20 cellular contexts compared by ENCODE assay signal in genomic region chr9:134040176-134040565, GRCh38. TPM values are rescaled to one million over a fixed set of nuclear protein-coding genes. Genes with fewer than 3 reads are reported as not detected.
DNase-seq lines count a peak whose midpoint lies in the region; ATAC-seq and TF ChIP-seq lines count a peak whose summit lies in the region.
"Had no signal": no experiment of that assay in that cellular context is flagged by ENCODE, and none has a peak within 500 bp of the region (broad histone marks: within the 10 kb centered on the region; RNA-seq: fewer than 3 reads in every experiment).

No MANE protein-coding gene starts in this region.

- intact Hi-C loops in Right ventricle myocardium inferior (cut with DNase I) (no loop called here), Caco-2 (cut with micrococcal nuclease; ENCODE audit: unreplicated experiment) (no loop called here)
- intact Hi-C loops in dendritic cell treated with granulocyte-macrophage colony-stimulating factor and Interleukin-4, amounts not matched to agents 40 ng/mL and 50 ng/mL, for 4 days (cut with micrococcal nuclease), result no loop called here

- no CpG with 5 or more reads among the region's 17 CpGs for WGBS in trophoblast cell (ENCODE audit: extremely low coverage, insufficient coverage, insufficient read length)

- no peak overlapping the region for H4K12ac ChIP-seq in trophoblast cell (ENCODE audit: low read depth, low read length)

- peaks cover 0 to 18% of the 10 kb centered on the region in 2 donors for H3K9me3 ChIP-seq in right atrium auricular region
- H3K9me3 ChIP-seq in Caco-2, result no peaks in the 10 kb centered on the region
- peaks cover under 1% of the 10 kb centered on the region for H3K9me3 ChIP-seq in trophoblast cell (ENCODE audit: insufficient read depth, low read depth, low read length)

- H4K8ac ChIP-seq in trophoblast cell (ENCODE audit: low read depth, low read length), result no peak overlapping the region

- no peak overlapping the region for H3K23ac ChIP-seq in trophoblast cell (ENCODE audit: low read length)

- H2BK5ac ChIP-seq in trophoblast cell (ENCODE audit: low read depth, low read length, poor library complexity), result no peak overlapping the region

- peaks cover 79% of the 10 kb centered on the region for H3K36me3 ChIP-seq in right atrium auricular region
- 0 out of 2 replicates have a peak, but pooled peaks cover 2% of the 10 kb centered on the region for H3K36me3 ChIP-seq in Caco-2 (ENCODE audit: control insufficient read depth, insufficient read depth, low read length)
- H3K36me3 ChIP-seq in trophoblast cell (ENCODE audit: control insufficient read depth in 1 of 2, insufficient read depth in 2 of 2, low read length in 2 of 2), result peaks cover 57 to 60% of the 10 kb centered on the region in 2 experiments

- no peak overlapping the region for H3K4ac ChIP-seq in trophoblast cell (ENCODE audit: low read depth, low read length)

- no TSS peak for BruUV-seq in Caco-2 (replicated peaks; lab: Mats Ljungman, UMichigan)

- H3K36me3 Mint-ChIP-seq in Caco-2 (ENCODE audit: insufficient read depth, unreplicated experiment), result peaks cover 50% of the 10 kb centered on the region
- peaks cover 95% of the 10 kb centered on the region for H3K36me3 Mint-ChIP-seq in dendritic cell treated with granulocyte-macrophage colony-stimulating factor and Interleukin-4, amounts not matched to agents 40 ng/mL and 50 ng/mL, for 4 days (ENCODE audit: low read depth)
- peaks cover 42% of the 10 kb centered on the region for H3K36me3 Mint-ChIP-seq in activated naive CD8-positive, alpha-beta T cell treated with anti-CD3 and anti-CD28 coated beads for 36 hours

- no peak overlapping the region for H2AFZ ChIP-seq in trophoblast cell (ENCODE audit: insufficient read depth, low read length, poor library complexity)
- H2AFZ ChIP-seq: GM23248 had no signal

- H3K4me3 ChIP-seq in right atrium auricular region (no peak overlapping the region), Caco-2 (ENCODE audit: low read depth, low read length) (no peak overlapping the region), trophoblast cell (ENCODE audit: low read depth, low read length) (peak overlapping the region; percentile 23)
- H3K4me3 ChIP-seq: GM12878, GM23248 had no signal

- H3K9ac ChIP-seq in trophoblast cell (ENCODE audit: low read length), result no peak overlapping the region
- H3K9ac ChIP-seq: GM23248 had no signal

- no peak for TF ChIP-seq CTCF in right atrium auricular region (IDR thresholded peaks at IDR 0.05)
- no peak for TF ChIP-seq CTCF in Caco-2 (IDR thresholded peaks at IDR 0.05; ENCODE audit: insufficient read depth in 1 of 2, low read depth in 1 of 2, low read length in 1 of 2, severe bottlenecking in 1 of 2, unreplicated experiment in 1 of 2)
- no peak for TF ChIP-seq CTCF in omental fat pad (IDR thresholded peaks at IDR 0.05)

- no peak overlapping the region for H2AK5ac ChIP-seq in trophoblast cell (ENCODE audit: low read length)

- DNase-seq in Right ventricle myocardium inferior (ENCODE audit: missing footprints), result peak; percentile 35
- no peak for DNase-seq in right atrium auricular region (ENCODE audit: low spot score)
- no peak for DNase-seq in Caco-2
- DNase-seq in trophoblast cell, result no peak
- no peak for DNase-seq in CD1c-positive myeloid dendritic cell (ENCODE audit: extremely low spot score)
- DNase-seq in omental fat pad (ENCODE audit: low spot score), result no peak
- DNase-seq in activated naive CD8-positive, alpha-beta T cell treated with anti-CD3 and anti-CD28 coated beads for 36 hours, result no peak
- DNase-seq: CD4-positive, alpha-beta T cell; DMS53; GM23248; NCI-H1092; NCI-H1417 treated with DMSO at 0.1 percent for 48 hours; NCI-H1694 treated with DMSO at 0.1 percent for 48 hours; NCI-H2081; NCI-H226; NCI-H510A; NCI-H69; RPMI8226 had no signal

- no peaks in the 10 kb centered on the region for H3K9me3 Mint-ChIP-seq in Caco-2 (ENCODE audit: unreplicated experiment)
- no peaks in the 10 kb centered on the region for H3K9me3 Mint-ChIP-seq in dendritic cell treated with granulocyte-macrophage colony-stimulating factor and Interleukin-4, amounts not matched to agents 40 ng/mL and 50 ng/mL, for 4 days
- peaks cover 5% of the 10 kb centered on the region for H3K9me3 Mint-ChIP-seq in activated naive CD8-positive, alpha-beta T cell treated with anti-CD3 and anti-CD28 coated beads for 36 hours
- H3K9me3 Mint-ChIP-seq: CD4-positive, alpha-beta T cell had no signal

- H3K27me3 Mint-ChIP-seq in Caco-2 (ENCODE audit: insufficient read depth, unreplicated experiment), result no peaks in the 10 kb centered on the region
- no peaks in the 10 kb centered on the region for H3K27me3 Mint-ChIP-seq in dendritic cell treated with granulocyte-macrophage colony-stimulating factor and Interleukin-4, amounts not matched to agents 40 ng/mL and 50 ng/mL, for 4 days
- no peaks in the 10 kb centered on the region for H3K27me3 Mint-ChIP-seq in activated naive CD8-positive, alpha-beta T cell treated with anti-CD3 and anti-CD28 coated beads for 36 hours
- H3K27me3 Mint-ChIP-seq: CD4-positive, alpha-beta T cell had no signal

- no peak overlapping the region for H2BK120ac ChIP-seq in trophoblast cell (ENCODE audit: insufficient read depth, low read length, poor library complexity)

- CTCF ChIA-PET in Caco-2 (lab: Charles Lee), result no interaction called here

- peak overlapping the region; percentile 6 for H3K4me3 Mint-ChIP-seq in Caco-2 (ENCODE audit: unreplicated experiment)
- H3K4me3 Mint-ChIP-seq in dendritic cell treated with granulocyte-macrophage colony-stimulating factor and Interleukin-4, amounts not matched to agents 40 ng/mL and 50 ng/mL, for 4 days, result no peak overlapping the region
- H3K4me3 Mint-ChIP-seq in activated naive CD8-positive, alpha-beta T cell treated with anti-CD3 and anti-CD28 coated beads for 36 hours, result no peak overlapping the region
- H3K4me3 Mint-ChIP-seq: CD4-positive, alpha-beta T cell had no signal

- ATAC-seq in Right ventricle myocardium inferior (no peak), omental fat pad (ENCODE audit: low FRiP score) (no peak)
- ATAC-seq: GM12878 had no signal

- H3K27ac Mint-ChIP-seq in Caco-2 (ENCODE audit: unreplicated experiment), result no peak overlapping the region
- H3K27ac Mint-ChIP-seq in dendritic cell treated with granulocyte-macrophage colony-stimulating factor and Interleukin-4, amounts not matched to agents 40 ng/mL and 50 ng/mL, for 4 days, result peak overlapping the region; percentile 3
- H3K27ac Mint-ChIP-seq in activated naive CD8-positive, alpha-beta T cell treated with anti-CD3 and anti-CD28 coated beads for 36 hours, result no peak overlapping the region
- H3K27ac Mint-ChIP-seq: CD4-positive, alpha-beta T cell had no signal

- H3K4me2 ChIP-seq in trophoblast cell (ENCODE audit: low read length), result no peak overlapping the region

- no peak overlapping the region for H4K91ac ChIP-seq in trophoblast cell (ENCODE audit: low read depth, low read length)

- no peaks in the 10 kb centered on the region for H3K79me2 ChIP-seq in trophoblast cell (ENCODE audit: control insufficient read depth, insufficient read depth, low read length, poor library complexity)

- no peak overlapping the region for H3K27ac ChIP-seq in right atrium auricular region
- no peak overlapping the region for H3K27ac ChIP-seq in trophoblast cell (ENCODE audit: low read depth, low read length)
- H3K27ac ChIP-seq: GM23248 had no signal

- no peaks in the 10 kb centered on the region for H3K79me1 ChIP-seq in trophoblast cell (ENCODE audit: low read length)

- POLR2A ChIA-PET in Caco-2 (lab: Charles Lee), result no interaction called here

- no peak overlapping the region for H3K14ac ChIP-seq in trophoblast cell (ENCODE audit: low read length)

- no peak overlapping the region for H3K18ac ChIP-seq in trophoblast cell (ENCODE audit: low read length)

- no peak overlapping the region for H2BK12ac ChIP-seq in trophoblast cell (ENCODE audit: low read length)

- H3K4me1 ChIP-seq in right atrium auricular region, result peaks cover 0 to 9% of the 10 kb centered on the region in 2 donors
- H3K4me1 ChIP-seq in Caco-2, result no peaks in the 10 kb centered on the region
- no peaks in the 10 kb centered on the region for H3K4me1 ChIP-seq in trophoblast cell (ENCODE audit: control insufficient read depth in 1 of 2, insufficient read depth in 2 of 2, low read length in 2 of 2)

- no peaks in the 10 kb centered on the region for H3K27me3 ChIP-seq in right atrium auricular region
- H3K27me3 ChIP-seq in Caco-2 (replicated peaks; ENCODE audit: control insufficient read depth, insufficient read depth, low read length), result no peaks in the 10 kb centered on the region
- no peaks in the 10 kb centered on the region for H3K27me3 ChIP-seq in trophoblast cell (ENCODE audit: insufficient read depth, low read length)

- H3K4me1 Mint-ChIP-seq in Caco-2 (ENCODE audit: low read depth, unreplicated experiment), result no peaks in the 10 kb centered on the region
- no peaks in the 10 kb centered on the region for H3K4me1 Mint-ChIP-seq in dendritic cell treated with granulocyte-macrophage colony-stimulating factor and Interleukin-4, amounts not matched to agents 40 ng/mL and 50 ng/mL, for 4 days (ENCODE audit: low read depth)
- H3K4me1 Mint-ChIP-seq in activated naive CD8-positive, alpha-beta T cell treated with anti-CD3 and anti-CD28 coated beads for 36 hours, result no peaks in the 10 kb centered on the region

RNA-seq across cellular contexts. Expression of gene BRD3OS, which starts 14.9 kb away (rescaled TPM):
- total RNA-seq in Right ventricle myocardium inferior, result 6.2 TPM
- 10 to 100 TPM in 1 of 2 donors, 1 to 10 TPM in 1; 7.8 to 11.2 TPM for total RNA-seq in right atrium auricular region
- 9.1 and 9.4 TPM in 2 replicates for total RNA-seq in Caco-2 (2022)
- polyA plus RNA-seq in trophoblast cell (2013), result 7.4 and 8.4 TPM in 2 replicates
- 10 to 100 TPM in 2 of 4 donors, 1 to 10 TPM in 2; 8.8 to 18.3 (median 12.9) TPM for total RNA-seq in omental fat pad
- total RNA-seq in activated naive CD8-positive, alpha-beta T cell treated with anti-CD3 and anti-CD28 coated beads for 36 hours, result 10 to 100 TPM; 12.6 to 12.7 TPM

RNA-seq across cellular contexts. Expression of gene BRD3, which starts 27.7 kb away (rescaled TPM):
- 31.6 TPM for total RNA-seq in Right ventricle myocardium inferior
- total RNA-seq in right atrium auricular region, result 10 to 100 TPM; 14.1 to 18.5 TPM
- total RNA-seq in Caco-2 (2022), result 57.5 and 58.3 TPM in 2 replicates
- polyA plus RNA-seq in trophoblast cell (2013), result 16.3 and 17.4 TPM in 2 replicates
- total RNA-seq in omental fat pad, result 10 to 100 TPM; 13.7 to 39.9 (median 18.7) TPM
- total RNA-seq in activated naive CD8-positive, alpha-beta T cell treated with anti-CD3 and anti-CD28 coated beads for 36 hours, result 10 to 100 TPM; 32.3 to 34.0 TPM

RNA-seq across cellular contexts. Expression of gene VAV2, which starts 48.0 kb away (rescaled TPM):
- 7.6 TPM for total RNA-seq in Right ventricle myocardium inferior
- 1 to 10 TPM; 3.4 to 6.0 TPM for total RNA-seq in right atrium auricular region
- 51.8 and 55.3 TPM in 2 replicates for total RNA-seq in Caco-2 (2022)
- 54.6 and 55.9 TPM in 2 replicates for polyA plus RNA-seq in trophoblast cell (2013)
- total RNA-seq in omental fat pad, result 10 to 100 TPM in 1 of 4 donors, 1 to 10 TPM in 3; 4.0 to 10.9 (median 6.2) TPM
- total RNA-seq in activated naive CD8-positive, alpha-beta T cell treated with anti-CD3 and anti-CD28 coated beads for 36 hours, result 1 to 10 TPM; 4.2 TPM
